1 cellular context compared by ENCODE assay signal in the genomic region with DNA sequence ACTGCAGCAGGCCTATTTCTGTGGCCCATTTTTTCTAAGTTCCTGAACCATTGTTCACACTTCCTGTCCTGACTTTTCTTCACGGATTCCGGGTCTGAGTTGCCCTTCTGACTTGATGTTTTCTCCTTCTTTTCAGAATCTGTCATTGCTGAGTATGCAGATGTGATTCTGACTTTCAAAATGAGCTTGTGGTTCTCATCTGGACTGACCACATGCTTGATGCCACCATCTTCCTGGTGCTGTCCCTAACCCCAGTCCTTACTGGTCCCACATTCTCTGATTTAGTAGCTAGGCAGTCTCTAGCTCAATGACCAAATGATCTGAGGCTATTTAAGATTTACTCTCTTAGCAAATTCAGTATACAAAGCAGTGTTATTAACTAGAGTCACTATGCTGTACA.
TF ChIP-seq lines count a peak whose summit lies in the region.

No MANE protein-coding gene starts in this region.

TF ChIP-seq in HepG2, 621 proteins besides CTCF, POLR2A, EP300 and RAD21 (continued from another document):
- TF ChIP-seq NPAS2 (CRISPR knock-in tag; IDR thresholded peaks at IDR 0.05; ENCODE audit: borderline replicate concordance) (no peak), NR1H2 (CRISPR knock-in tag; IDR thresholded peaks at IDR 0.05; ENCODE audit: borderline replicate concordance, low read depth) (no peak), ZNF543 (CRISPR knock-in tag; IDR thresholded peaks at IDR 0.05) (no peak), ZNF296 (CRISPR knock-in tag; conservative IDR thresholded peaks at IDR 0.05) (no peak), ZNF792 (CRISPR knock-in tag; IDR thresholded peaks at IDR 0.05) (no peak), TBX3 (IDR thresholded peaks at IDR 0.05; ENCODE audit: borderline replicate concordance) (no peak), ZSCAN30 (CRISPR knock-in tag; IDR thresholded peaks at IDR 0.05) (no peak), ZBTB38 (CRISPR knock-in tag; IDR thresholded peaks at IDR 0.05) (no peak), DRAP1 (CRISPR knock-in tag; IDR thresholded peaks at IDR 0.05) (no peak), ZNF503 (CRISPR knock-in tag; IDR thresholded peaks at IDR 0.05) (no peak)
- TF ChIP-seq, protein P1, sequence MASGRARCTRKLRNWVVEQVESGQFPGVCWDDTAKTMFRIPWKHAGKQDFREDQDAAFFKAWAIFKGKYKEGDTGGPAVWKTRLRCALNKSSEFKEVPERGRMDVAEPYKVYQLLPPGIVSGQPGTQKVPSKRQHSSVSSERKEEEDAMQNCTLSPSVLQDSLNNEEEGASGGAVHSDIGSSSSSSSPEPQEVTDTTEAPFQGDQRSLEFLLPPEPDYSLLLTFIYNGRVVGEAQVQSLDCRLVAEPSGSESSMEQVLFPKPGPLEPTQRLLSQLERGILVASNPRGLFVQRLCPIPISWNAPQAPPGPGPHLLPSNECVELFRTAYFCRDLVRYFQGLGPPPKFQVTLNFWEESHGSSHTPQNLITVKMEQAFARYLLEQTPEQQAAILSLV (CRISPR knock-in tag; IDR thresholded peaks at IDR 0.05; ENCODE audit: borderline replicate concordance), result no peak
- TF ChIP-seq, protein P2, sequence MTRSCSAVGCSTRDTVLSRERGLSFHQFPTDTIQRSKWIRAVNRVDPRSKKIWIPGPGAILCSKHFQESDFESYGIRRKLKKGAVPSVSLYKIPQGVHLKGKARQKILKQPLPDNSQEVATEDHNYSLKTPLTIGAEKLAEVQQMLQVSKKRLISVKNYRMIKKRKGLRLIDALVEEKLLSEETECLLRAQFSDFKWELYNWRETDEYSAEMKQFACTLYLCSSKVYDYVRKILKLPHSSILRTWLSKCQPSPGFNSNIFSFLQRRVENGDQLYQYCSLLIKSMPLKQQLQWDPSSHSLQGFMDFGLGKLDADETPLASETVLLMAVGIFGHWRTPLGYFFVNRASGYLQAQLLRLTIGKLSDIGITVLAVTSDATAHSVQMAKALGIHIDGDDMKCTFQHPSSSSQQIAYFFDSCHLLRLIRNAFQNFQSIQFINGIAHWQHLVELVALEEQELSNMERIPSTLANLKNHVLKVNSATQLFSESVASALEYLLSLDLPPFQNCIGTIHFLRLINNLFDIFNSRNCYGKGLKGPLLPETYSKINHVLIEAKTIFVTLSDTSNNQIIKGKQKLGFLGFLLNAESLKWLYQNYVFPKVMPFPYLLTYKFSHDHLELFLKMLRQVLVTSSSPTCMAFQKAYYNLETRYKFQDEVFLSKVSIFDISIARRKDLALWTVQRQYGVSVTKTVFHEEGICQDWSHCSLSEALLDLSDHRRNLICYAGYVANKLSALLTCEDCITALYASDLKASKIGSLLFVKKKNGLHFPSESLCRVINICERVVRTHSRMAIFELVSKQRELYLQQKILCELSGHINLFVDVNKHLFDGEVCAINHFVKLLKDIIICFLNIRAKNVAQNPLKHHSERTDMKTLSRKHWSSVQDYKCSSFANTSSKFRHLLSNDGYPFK (CRISPR knock-in tag; IDR thresholded peaks at IDR 0.05; ENCODE audit: borderline replicate concordance), result no peak
